8 cellular contexts compared by ENCODE assay signal in genomic region chr2:190881480-190882326, GRCh38. TPM values are rescaled to one million over a fixed set of nuclear protein-coding genes. Genes with fewer than 3 reads are reported as not detected.
DNase-seq lines count a peak whose midpoint lies in the region; ATAC-seq, FAIRE-seq and TF ChIP-seq lines count a peak whose summit lies in the region.

No MANE protein-coding gene starts in this region.

- intact Hi-C loops in activated T-helper 1 cell treated with anti-CD3 and anti-CD28 coated beads, Interleukin-12 subunit alpha, Interleukin-12 subunit beta, Interleukin-2, Interleukin-4 antibody, amounts not matched to agents 30 ng/mL and 10 ng/mL and 1 ng/mL, durations not matched to agents 14 hours and 24 hours and 36 hours (cut with micrococcal nuclease), result loop anchor here (1.0 to 5.0 kb wide), 16 partner anchors 22 to 1439 kb away; partner anchors contain the start of genes ASNSD1, MFSD6, NABP1 and NEMP2
- intact Hi-C loops in stomach (cut with DNase I; ENCODE audit: low total_unique reads), result no loop called here

- H3K27ac Mint-ChIP-seq in activated T-helper 1 cell treated with anti-CD3 and anti-CD28 coated beads, Interleukin-12 subunit alpha, Interleukin-12 subunit beta, Interleukin-2, Interleukin-4 antibody, amounts not matched to agents 30 ng/mL and 10 ng/mL and 1 ng/mL, durations not matched to agents 14 hours and 24 hours and 36 hours, result peak overlapping the region; percentile 97
- H3K27ac Mint-ChIP-seq in nephron progenitor cell, result peak overlapping the region; percentile 94

- peaks cover 25% of the 10 kb centered on the region for H3K36me3 Mint-ChIP-seq in activated T-helper 1 cell treated with anti-CD3 and anti-CD28 coated beads, Interleukin-12 subunit alpha, Interleukin-12 subunit beta, Interleukin-2, Interleukin-4 antibody, amounts not matched to agents 30 ng/mL and 10 ng/mL and 1 ng/mL, durations not matched to agents 14 hours and 24 hours and 36 hours (ENCODE audit: low read depth)
- peaks cover 17% of the 10 kb centered on the region for H3K36me3 Mint-ChIP-seq in nephron progenitor cell (ENCODE audit: low read depth)

- no peaks in the 10 kb centered on the region for H3K36me3 ChIP-seq in stomach

- H3K9me3 ChIP-seq in stomach, result no peaks in the 10 kb centered on the region

- no peak for TF ChIP-seq POLR2A in stomach (IDR thresholded peaks at IDR 0.05)

- no peaks in the 10 kb centered on the region for H3K27me3 ChIP-seq in stomach

- peak overlapping the region; percentile 67 to 93 (median 88) for H3K4me3 ChIP-seq in stomach

- H3K4me1 Mint-ChIP-seq in activated T-helper 1 cell treated with anti-CD3 and anti-CD28 coated beads, Interleukin-12 subunit alpha, Interleukin-12 subunit beta, Interleukin-2, Interleukin-4 antibody, amounts not matched to agents 30 ng/mL and 10 ng/mL and 1 ng/mL, durations not matched to agents 14 hours and 24 hours and 36 hours (ENCODE audit: low read depth), result peaks cover 31% of the 10 kb centered on the region
- H3K4me1 Mint-ChIP-seq in nephron progenitor cell, result peaks cover 35% of the 10 kb centered on the region

- no peak for TF ChIP-seq RAD21 in Ishikawa (IDR thresholded peaks at IDR 0.05; ENCODE audit: low read depth)

- H3K9me3 Mint-ChIP-seq in activated T-helper 1 cell treated with anti-CD3 and anti-CD28 coated beads, Interleukin-12 subunit alpha, Interleukin-12 subunit beta, Interleukin-2, Interleukin-4 antibody, amounts not matched to agents 30 ng/mL and 10 ng/mL and 1 ng/mL, durations not matched to agents 14 hours and 24 hours and 36 hours, result no peaks in the 10 kb centered on the region
- H3K9me3 Mint-ChIP-seq in nephron progenitor cell, result no peaks in the 10 kb centered on the region

- TF ChIP-seq EP300 in Ishikawa (IDR thresholded peaks at IDR 0.05; ENCODE audit: borderline replicate concordance) (no peak), stomach (IDR thresholded peaks at IDR 0.05) (no peak)

- DNase-seq in DMS153 treated with DMSO at 0.1 percent for 48 hours (lab: John Stamatoyannopoulos, UW; ENCODE audit: unreplicated experiment), result peak; percentile 62
- peak; percentile 76 for DNase-seq in RCC 7860 (ENCODE audit: low spot score)
- DNase-seq in activated T-helper 1 cell treated with anti-CD3 and anti-CD28 coated beads, Interleukin-12 subunit alpha, Interleukin-12 subunit beta, Interleukin-2, Interleukin-4 antibody, amounts not matched to agents 30 ng/mL and 10 ng/mL and 1 ng/mL, durations not matched to agents 14 hours and 24 hours and 36 hours (ENCODE audit: low spot score), result peak; percentile 69
- peak; percentile 76 for DNase-seq in fibroblast of peridontal ligament (ENCODE audit: extremely low read depth)
- peak; percentile 68 for DNase-seq in nephron progenitor cell
- peak; percentile 59 for DNase-seq in stomach

- peak overlapping the region; percentile 91 for H3K4me3 Mint-ChIP-seq in activated T-helper 1 cell treated with anti-CD3 and anti-CD28 coated beads, Interleukin-12 subunit alpha, Interleukin-12 subunit beta, Interleukin-2, Interleukin-4 antibody, amounts not matched to agents 30 ng/mL and 10 ng/mL and 1 ng/mL, durations not matched to agents 14 hours and 24 hours and 36 hours
- H3K4me3 Mint-ChIP-seq in nephron progenitor cell, result peak overlapping the region; percentile 96

- TF ChIP-seq CTCF in nephron progenitor cell (IDR thresholded peaks at IDR 0.05) (no peak), stomach (IDR thresholded peaks at IDR 0.05) (no peak)

- no peak for FAIRE-seq in RCC 7860 (lab: Jason Lieb, UNC)

- WGBS in stomach, 5 donors, result 0 to 1% (median 1%) methylated on average over 25 to 56 of the region's 56 CpGs

- no peaks in the 10 kb centered on the region for H3K27me3 Mint-ChIP-seq in activated T-helper 1 cell treated with anti-CD3 and anti-CD28 coated beads, Interleukin-12 subunit alpha, Interleukin-12 subunit beta, Interleukin-2, Interleukin-4 antibody, amounts not matched to agents 30 ng/mL and 10 ng/mL and 1 ng/mL, durations not matched to agents 14 hours and 24 hours and 36 hours (ENCODE audit: insufficient read depth)
- no peaks in the 10 kb centered on the region for H3K27me3 Mint-ChIP-seq in nephron progenitor cell (ENCODE audit: low read depth, poor library complexity)

- ATAC-seq in GM21576 (IDR thresholded peaks at IDR 0.05; ENCODE audit: unreplicated experiment), result peak; percentile 62

- H3K4me1 ChIP-seq in stomach, result peaks cover 9 to 56% (median 31%) of the 10 kb centered on the region in 4 donors

- H3K27ac ChIP-seq in stomach, result peak overlapping the region; percentile 93 to 98 (median 97)

TF ChIP-seq in Ishikawa, 13 proteins besides CTCF, POLR2A, EP300 and RAD21:
- TF ChIP-seq TCF12 (IDR thresholded peaks at IDR 0.05; ENCODE audit: low read depth) (0 out of 2 replicates have a peak, but pooled peaks have one; percentile 8), MAX (IDR thresholded peaks at IDR 0.05) (peak; percentile 84), CEBPB (IDR thresholded peaks at IDR 0.05) (no peak), ZBTB7A (IDR thresholded peaks at IDR 0.05; ENCODE audit: low read depth) (peak; percentile 54; the same call in 1 of the 2 replicates), TAF1 (IDR thresholded peaks at IDR 0.05; ENCODE audit: low read depth) (no peak; the same call in 1 of the 2 replicates), NFIC (IDR thresholded peaks at IDR 0.05) (no peak), REST (IDR thresholded peaks at IDR 0.05; ENCODE audit: low read depth) (no peak), TEAD4 (IDR thresholded peaks at IDR 0.05) (peak; percentile 23; the same call in 1 of the 2 replicates), FOXM1 (IDR thresholded peaks at IDR 0.05; ENCODE audit: borderline replicate concordance, low read depth) (no peak; the same call in 1 of the 2 replicates), EGR1 (IDR thresholded peaks at IDR 0.05) (no peak), CREB1 (IDR thresholded peaks at IDR 0.05; ENCODE audit: low read depth) (peak; percentile 51; the same call in 1 of the 2 replicates), YY1 (IDR thresholded peaks at IDR 0.05; ENCODE audit: low read depth) (0 out of 2 replicates have a peak, but pooled peaks have one; percentile 38), USF1 (IDR thresholded peaks at IDR 0.05) (peak; percentile 72)

RNA-seq across cellular contexts. Expression of gene GLS, which starts 1.1 kb away (rescaled TPM):
- total RNA-seq in activated T-helper 1 cell treated with anti-CD3 and anti-CD28 coated beads, Interleukin-12 subunit alpha, Interleukin-12 subunit beta, Interleukin-2, Interleukin-4 antibody, amounts not matched to agents 30 ng/mL and 10 ng/mL and 1 ng/mL, durations not matched to agents 14 hours and 24 hours and 36 hours, result 220 and 237 TPM in 2 replicates
- 100 to 1,000 TPM; 106 to 353 (median 140) TPM for total RNA-seq in stomach
- polyA plus RNA-seq in stomach, result 10 to 100 TPM in 2 of 3 donors, 1 to 10 TPM in 1; 9.6 to 13.2 (median 10.8) TPM

Comparison
In these comparisons a context has a peak if more than half of its experiments do, and no peak if none do; other contexts are left out.
1. Peak in every context shown above with its lines: DNase-seq, ATAC-seq, H3K4me3 ChIP-seq and H3K27ac ChIP-seq.